In the genomic region with DNA sequence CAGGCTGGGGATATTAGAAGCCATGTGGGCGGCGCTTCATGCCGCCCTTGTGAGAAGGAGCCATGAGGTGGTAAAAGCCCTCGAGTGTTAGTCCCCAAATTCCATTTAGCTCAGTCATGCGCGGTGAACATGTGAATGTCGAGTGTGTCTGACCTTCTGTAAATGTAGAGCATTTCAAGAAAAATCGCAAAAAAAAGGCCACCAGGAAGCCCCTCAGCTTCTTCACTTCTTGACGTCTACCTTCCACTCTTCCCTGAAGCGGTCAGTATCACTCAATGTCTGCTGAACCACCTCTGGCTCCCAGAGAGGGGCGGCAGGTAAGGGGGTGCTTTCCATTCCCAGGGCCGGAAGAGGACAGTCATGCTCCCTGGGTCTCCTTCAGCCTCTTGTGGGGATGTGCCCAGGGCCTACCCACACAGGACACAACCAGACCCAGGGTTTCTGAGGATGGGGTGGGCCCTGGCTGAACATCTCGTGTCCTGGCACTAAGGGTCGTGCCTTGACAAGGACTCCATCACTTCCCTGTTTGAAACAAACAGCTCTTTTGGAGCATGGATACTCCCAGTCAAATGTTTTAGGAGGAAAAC, we compare ENCODE assay signal across 20 cellular contexts.
"Had no signal": no experiment of that assay in that cellular context is flagged by ENCODE, and none has a peak within 500 bp of the region (broad histone marks: within the 10 kb centered on the region; RNA-seq: fewer than 3 reads in every experiment).

No MANE protein-coding gene starts in this region.

- H3K27ac ChIP-seq: esophagus squamous epithelium, gastroesophageal sphincter, neutrophil, right atrium auricular region, sigmoid colon, skin epidermis, testis, tibial nerve had no signal

- DNase-seq: effector memory CD8-positive, alpha-beta T cell; esophagus squamous epithelium; foreskin fibroblast; immature natural killer cell; kidney; left colon; mesendoderm; naive thymus-derived CD4-positive, alpha-beta T cell; nephron progenitor cell; posterior cingulate gyrus; sigmoid colon; stimulated activated CD4-positive, alpha-beta T cell treated with anti-CD3 and anti-CD28 coated beads, Interleukin-2, amount 100 ng/mL, for 24 hours; stimulated activated CD4-positive, alpha-beta T cell treated with anti-CD3 and anti-CD28 coated beads, Interleukin-4, amount 100 ng/mL, for 4 hours; stimulated activated naive CD4-positive, alpha-beta T cell treated with Interleukin-2 at 50 U/mL for 16 hours; testis had no signal

- H3K4me3 ChIP-seq: esophagus squamous epithelium, gastroesophageal sphincter, right atrium auricular region, sigmoid colon, skin epidermis, testis, tibial nerve had no signal

- ATAC-seq: effector memory CD8-positive, alpha-beta T cell; gastroesophageal sphincter; left colon; naive thymus-derived CD4-positive, alpha-beta T cell had no signal
